Comparison of ENCODE assay signal across 12 cellular contexts in genomic region chr17:73278049-73278464, GRCh38. TPM values are rescaled to one million over a fixed set of nuclear protein-coding genes. Genes with fewer than 3 reads are reported as not detected.
DNase-seq lines count a peak whose midpoint lies in the region; ATAC-seq, FAIRE-seq and TF ChIP-seq lines count a peak whose summit lies in the region.
"Had no signal": no experiment of that assay in that cellular context is flagged by ENCODE, and none has a peak within 500 bp of the region (broad histone marks: within the 10 kb centered on the region; RNA-seq: fewer than 3 reads in every experiment).

No MANE protein-coding gene starts in this region.

- H3K4me3 ChIP-seq in cardiac muscle cell (no peak overlapping the region), pancreas (no peak overlapping the region), vagina (no peak overlapping the region)

- peak overlapping the region; percentile 83 for H3K27ac ChIP-seq in cardiac muscle cell
- peak overlapping the region; percentile 49 to 73 (median 60) for H3K27ac ChIP-seq in pancreas
- peak overlapping the region; percentile 61 for H3K27ac ChIP-seq in vagina

- TF ChIP-seq CTCF in cardiac muscle cell (IDR thresholded peaks at IDR 0.05; ENCODE audit: low read depth, low read length) (no peak), pancreas (IDR thresholded peaks at IDR 0.05) (no peak), vagina (IDR thresholded peaks at IDR 0.05) (no peak)

- H3K9me3 Mint-ChIP-seq in activated naive CD4-positive, alpha-beta T cell treated with anti-CD3 and anti-CD28 coated beads, Interleukin-2, amount 50 U/mL, for 72 hours = no peaks in the 10 kb centered on the region
- H3K9me3 Mint-ChIP-seq: activated naive CD8-positive, alpha-beta T cell treated with anti-CD3 and anti-CD28 coated beads, Interleukin-2, amount 10 ng/mL, durations not matched to agents 7 days and 5 days had no signal

- peaks cover 14% of the 10 kb centered on the region for H3K27me3 Mint-ChIP-seq in T-helper 17 cell

- H3K27me3 ChIP-seq in cardiac muscle cell (no peaks in the 10 kb centered on the region), pancreas (no peaks in the 10 kb centered on the region), vagina (no peaks in the 10 kb centered on the region)

- DNase-seq in NCI-H82 (lab: John Stamatoyannopoulos, UW) (peak; percentile 96), NCI-H82 treated with DMSO at 0.1 percent for 48 hours (lab: John Stamatoyannopoulos, UW; ENCODE audit: unreplicated experiment) (no peak), cardiac muscle cell (ENCODE audit: low read depth in 1 of 2, low spot score in 1 of 2) (no peak), pancreas (peak in 1 of 6 donors; percentile 30), vagina (ENCODE audit: extremely low spot score in 2 of 2) (no peak), T-helper 17 cell (no peak)
- DNase-seq in activated naive CD4-positive, alpha-beta T cell treated with anti-CD3 and anti-CD28 coated beads, Interleukin-2, amount 50 U/mL, for 72 hours (ENCODE audit: low spot score in 2 of 2) = no peak
- DNase-seq: 8988T; activated naive CD8-positive, alpha-beta T cell treated with anti-CD3 and anti-CD28 coated beads, Interleukin-2, amount 10 ng/mL, durations not matched to agents 7 days and 5 days; mesendoderm had no signal

- intact Hi-C loops in pancreas (cut with DNase I) = no loop called here
- intact Hi-C loops in vagina (cut with DNase I) = no loop called here

- no peaks in the 10 kb centered on the region for H3K36me3 Mint-ChIP-seq in activated naive CD4-positive, alpha-beta T cell treated with anti-CD3 and anti-CD28 coated beads, Interleukin-2, amount 50 U/mL, for 72 hours
- no peaks in the 10 kb centered on the region for H3K36me3 Mint-ChIP-seq in T-helper 17 cell (ENCODE audit: low read depth)
- H3K36me3 Mint-ChIP-seq: activated naive CD8-positive, alpha-beta T cell treated with anti-CD3 and anti-CD28 coated beads, Interleukin-2, amount 10 ng/mL, durations not matched to agents 7 days and 5 days had no signal

- H3K27ac Mint-ChIP-seq in activated naive CD4-positive, alpha-beta T cell treated with anti-CD3 and anti-CD28 coated beads, Interleukin-2, amount 50 U/mL, for 72 hours = no peak overlapping the region
- no peak overlapping the region for H3K27ac Mint-ChIP-seq in T-helper 17 cell
- H3K27ac Mint-ChIP-seq: activated naive CD8-positive, alpha-beta T cell treated with anti-CD3 and anti-CD28 coated beads, Interleukin-2, amount 10 ng/mL, durations not matched to agents 7 days and 5 days had no signal

- H3K36me3 ChIP-seq in cardiac muscle cell = no peaks in the 10 kb centered on the region
- no peaks in the 10 kb centered on the region for H3K36me3 ChIP-seq in pancreas
- no peaks in the 10 kb centered on the region for H3K36me3 ChIP-seq in vagina

- no peaks in the 10 kb centered on the region for H3K4me1 Mint-ChIP-seq in T-helper 17 cell
- H3K4me1 Mint-ChIP-seq: activated naive CD8-positive, alpha-beta T cell treated with anti-CD3 and anti-CD28 coated beads, Interleukin-2, amount 10 ng/mL, durations not matched to agents 7 days and 5 days had no signal

- peak; percentile 61 to 79 (median 75) for ATAC-seq in pancreas
- no peak for ATAC-seq in activated naive CD4-positive, alpha-beta T cell treated with anti-CD3 and anti-CD28 coated beads, Interleukin-2, amount 50 U/mL, for 72 hours
- no peak for ATAC-seq in HG02981 (IDR thresholded peaks at IDR 0.05; ENCODE audit: unreplicated experiment)
- ATAC-seq in T-helper 17 cell = no peak

- 25 to 34% methylated on average over 7 of the region's 7 CpGs for WGBS in pancreas, 2 donors

- H3K4me3 Mint-ChIP-seq in T-helper 17 cell = no peak overlapping the region
- H3K4me3 Mint-ChIP-seq: activated naive CD8-positive, alpha-beta T cell treated with anti-CD3 and anti-CD28 coated beads, Interleukin-2, amount 10 ng/mL, durations not matched to agents 7 days and 5 days had no signal

- TF ChIP-seq POLR2A in vagina (IDR thresholded peaks at IDR 0.05) = no peak

- peaks cover 16% of the 10 kb centered on the region for H3K4me1 ChIP-seq in cardiac muscle cell (ENCODE audit: low read depth)
- H3K4me1 ChIP-seq in pancreas = peaks cover 20 to 27% (median 25%) of the 10 kb centered on the region in 3 donors
- peaks cover 41% of the 10 kb centered on the region for H3K4me1 ChIP-seq in vagina

- no peak for FAIRE-seq in pancreas (lab: Jason Lieb, UNC)

- H3K9me3 ChIP-seq in cardiac muscle cell (ENCODE audit: low read depth) (no peaks in the 10 kb centered on the region), pancreas (no peaks in the 10 kb centered on the region), vagina (no peaks in the 10 kb centered on the region), T-helper 17 cell (ENCODE audit: control insufficient read depth, low read length, poor library complexity, severe bottlenecking) (no peaks in the 10 kb centered on the region)

RNA-seq across cellular contexts. Expression of gene CPSF4L, which starts 16.4 kb away (rescaled TPM):
- total RNA-seq in cardiac muscle cell = not detected in 2 replicates
- polyA plus RNA-seq in cardiac muscle cell = not detected in 2 replicates
- under 1 TPM in 4 of 6 donors, not detected in 2; 0.19 to 0.67 (median 0.21) TPM for total RNA-seq in pancreas
- polyA plus RNA-seq in pancreas = not detected
- not detected for total RNA-seq in vagina
- total RNA-seq in activated naive CD4-positive, alpha-beta T cell treated with anti-CD3 and anti-CD28 coated beads, Interleukin-2, amount 50 U/mL, for 72 hours = not detected
- total RNA-seq in T-helper 17 cell = not detected
- total RNA-seq: activated naive CD8-positive, alpha-beta T cell treated with anti-CD3 and anti-CD28 coated beads, Interleukin-2, amount 10 ng/mL, durations not matched to agents 7 days and 5 days; fibroblast of lung had no signal
- polyA plus RNA-seq: fibroblast of lung had no signal

RNA-seq across cellular contexts. Expression of gene CDC42EP4, which starts 33.7 kb away (rescaled TPM):
- total RNA-seq in cardiac muscle cell (18.9 and 24.9 TPM in 2 replicates), pancreas (10 to 100 TPM; 43.2 to 56.2 (median 46.9) TPM), vagina (73.7 TPM), T-helper 17 cell (1 to 10 TPM; 4.0 to 4.1 TPM)
- polyA plus RNA-seq in cardiac muscle cell (17.9 and 24.4 TPM in 2 replicates), pancreas (10 to 100 TPM; 24.2 to 28.9 TPM)
- total RNA-seq in activated naive CD4-positive, alpha-beta T cell treated with anti-CD3 and anti-CD28 coated beads, Interleukin-2, amount 50 U/mL, for 72 hours = 1 to 10 TPM; 1.1 to 1.8 TPM

Comparison
In these comparisons a context has a peak if more than half of its experiments do, and no peak if none do; other contexts are left out.
1. ATAC-seq: peak in pancreas (4 of 4); none in activated naive CD4-positive, alpha-beta T cell treated with anti-CD3 and anti-CD28 coated beads, Interleukin-2, amount 50 U/mL, for 72 hours (0 of 2), HG02981 (single experiment) and T-helper 17 cell (single experiment).
2. Peak in every context shown above with its lines, with median percentiles within 50 percentile points of each other: H3K27ac ChIP-seq.